Comparison of ENCODE assay signal across 10 cellular contexts in genomic region chr1:117371436-117372151, GRCh38. TPM values are rescaled to one million over a fixed set of nuclear protein-coding genes. Genes with fewer than 3 reads are reported as not detected.
DNase-seq lines count a peak whose midpoint lies in the region; ATAC-seq and TF ChIP-seq lines count a peak whose summit lies in the region.
"Had no signal": no experiment of that assay in that cellular context is flagged by ENCODE, and none has a peak within 500 bp of the region (broad histone marks: within the 10 kb centered on the region; RNA-seq: fewer than 3 reads in every experiment).

No MANE protein-coding gene starts in this region.

- H3K4me1 Mint-ChIP-seq in Caco-2 (ENCODE audit: low read depth, unreplicated experiment) (peaks cover 17% of the 10 kb centered on the region), IgD-negative memory B cell (peaks cover 39 to 53% (median 42%) of the 10 kb centered on the region in 3 donors)
- peaks cover 32 to 78% (median 64%) of the 10 kb centered on the region in 4 donors for H3K4me1 Mint-ChIP-seq in naive thymus-derived CD8-positive, alpha-beta T cell

- H3K4me3 ChIP-seq in Caco-2 (ENCODE audit: low read depth, low read length) (no peak overlapping the region), brain microvascular endothelial cell (ENCODE audit: low read depth, low read length) (no peak overlapping the region)

- H3K27ac Mint-ChIP-seq in Caco-2 (ENCODE audit: unreplicated experiment) (no peak overlapping the region), IgD-negative memory B cell (no peak overlapping the region)
- H3K27ac Mint-ChIP-seq in naive thymus-derived CD8-positive, alpha-beta T cell = peak overlapping the region in 6 of 10 donors; percentile 2 to 84 (median 26)

- H3K27me3 Mint-ChIP-seq in Caco-2 (ENCODE audit: insufficient read depth, unreplicated experiment) (no peaks in the 10 kb centered on the region), IgD-negative memory B cell (no peaks in the 10 kb centered on the region)
- no peaks in the 10 kb centered on the region for H3K27me3 Mint-ChIP-seq in naive thymus-derived CD8-positive, alpha-beta T cell

- no peaks in the 10 kb centered on the region for H3K27me3 ChIP-seq in Caco-2 (replicated peaks; ENCODE audit: control insufficient read depth, insufficient read depth, low read length)
- no peaks in the 10 kb centered on the region for H3K27me3 ChIP-seq in brain microvascular endothelial cell (replicated peaks)

- H3K9me3 ChIP-seq in Caco-2 = no peaks in the 10 kb centered on the region

- DNase-seq in Caco-2 = no peak
- DNase-seq in brain microvascular endothelial cell = peak; percentile 18
- DNase-seq in naive thymus-derived CD8-positive, alpha-beta T cell = no peak
- DNase-seq in activated effector memory CD4-positive, alpha-beta T cell treated with Interleukin-2 at 50 U/mL for 16 hours = no peak
- no peak for DNase-seq in medulla oblongata (ENCODE audit: extremely low spot score)
- no peak for DNase-seq in NCI-H2171 (lab: John Stamatoyannopoulos, UW)
- DNase-seq: stimulated activated CD4-positive, alpha-beta T cell treated with anti-CD3 and anti-CD28 coated beads, Interleukin-4, amount 100 ng/mL, for 4 hours had no signal

- BruUV-seq in Caco-2 (replicated peaks; lab: Mats Ljungman, UMichigan) = no TSS peak

- H3K9me3 Mint-ChIP-seq in Caco-2 (ENCODE audit: unreplicated experiment) = no peaks in the 10 kb centered on the region
- H3K9me3 Mint-ChIP-seq in IgD-negative memory B cell = no peaks in the 10 kb centered on the region
- peaks cover 0 to 3% (median 0%) of the 10 kb centered on the region in 9 donors for H3K9me3 Mint-ChIP-seq in naive thymus-derived CD8-positive, alpha-beta T cell

- peaks cover 10% of the 10 kb centered on the region; the same call in 1 of the 2 replicates for H3K4me1 ChIP-seq in Caco-2

- POLR2A ChIA-PET in Caco-2 (lab: Charles Lee) = no interaction called here
- POLR2A ChIA-PET in naive thymus-derived CD8-positive, alpha-beta T cell (lab: Charles Lee) = no interaction called here

- intact Hi-C loops in Caco-2 (cut with micrococcal nuclease; ENCODE audit: unreplicated experiment) = no loop called here

- CTCF ChIA-PET in Caco-2 (lab: Charles Lee) = no interaction called here

- no peaks in the 10 kb centered on the region for H3K36me3 Mint-ChIP-seq in Caco-2 (ENCODE audit: insufficient read depth, unreplicated experiment)
- H3K36me3 Mint-ChIP-seq in IgD-negative memory B cell = peaks cover 2% of the 10 kb centered on the region
- H3K36me3 Mint-ChIP-seq in naive thymus-derived CD8-positive, alpha-beta T cell = peaks cover 0 to 10% (median 6%) of the 10 kb centered on the region in 3 donors

- no peak for ATAC-seq in naive thymus-derived CD8-positive, alpha-beta T cell
- no peak for ATAC-seq in HG03342 (IDR thresholded peaks at IDR 0.05; ENCODE audit: unreplicated experiment)
- ATAC-seq: Panc1 had no signal

- in situ Hi-C loops in brain microvascular endothelial cell (cut with HindIII; ENCODE audit: low pct_ligation_motif_present, low sequenced_read_pairs) = no loop called here

- no peak overlapping the region for H3K27ac ChIP-seq in brain microvascular endothelial cell

- H3K4me3 Mint-ChIP-seq in Caco-2 (ENCODE audit: unreplicated experiment) (peak overlapping the region; percentile 53), IgD-negative memory B cell (peak overlapping the region; percentile 22 to 58 (median 37))
- peak overlapping the region; percentile 49 to 95 (median 60) for H3K4me3 Mint-ChIP-seq in naive thymus-derived CD8-positive, alpha-beta T cell

- TF ChIP-seq CTCF in Caco-2 (IDR thresholded peaks at IDR 0.05; ENCODE audit: insufficient read depth in 1 of 2, low read depth in 1 of 2, low read length in 1 of 2, severe bottlenecking in 1 of 2, unreplicated experiment in 1 of 2) (no peak), brain microvascular endothelial cell (IDR thresholded peaks at IDR 0.05; ENCODE audit: low read depth, low read length, missing control alignments) (no peak)

- no peaks in the 10 kb centered on the region for H3K36me3 ChIP-seq in Caco-2 (ENCODE audit: control insufficient read depth, insufficient read depth, low read length)
- no peaks in the 10 kb centered on the region for H3K36me3 ChIP-seq in brain microvascular endothelial cell (replicated peaks)

RNA-seq across cellular contexts. Expression of gene MAN1A2, which starts 4.3 kb away (rescaled TPM):
- 19.2 and 21.0 TPM in 2 replicates for total RNA-seq in Caco-2 (2022)
- polyA plus RNA-seq in IgD-negative memory B cell = 15.4 TPM
- 10 to 100 TPM; 60.3 to 62.0 TPM for total RNA-seq in naive thymus-derived CD8-positive, alpha-beta T cell
- polyA plus RNA-seq in naive thymus-derived CD8-positive, alpha-beta T cell = 10 to 100 TPM; 13.6 to 21.9 (median 21.6) TPM

Comparison
In these comparisons a context has a peak if more than half of its experiments do, and no peak if none do; other contexts are left out.
1. H3K27ac Mint-ChIP-seq: peak in naive thymus-derived CD8-positive, alpha-beta T cell (6 of 10); none in Caco-2 (single experiment) and IgD-negative memory B cell (0 of 3).
2. Peak in every context shown above with its lines, with median percentiles within 50 percentile points of each other: H3K4me3 Mint-ChIP-seq.